ENCODE assay signal across 8 cellular contexts in genomic region chr10:43408710-43409384, GRCh38.
DNase-seq lines count a peak whose midpoint lies in the region; ATAC-seq, FAIRE-seq and TF ChIP-seq lines count a peak whose summit lies in the region.

TSS of gene HNRNPF (minus strand) at chr10:43409186. CDS start at chr10:43387884, 21,302 bp downstream.

- no peak for TF ChIP-seq CTCF in fibroblast of pulmonary artery (IDR thresholded peaks at IDR 0.05; ENCODE audit: low read length, missing control alignments)
- no peak for TF ChIP-seq CTCF in nephron (IDR thresholded peaks at IDR 0.05; ENCODE audit: unreplicated experiment in 3 of 3)

- peak within 1 kb of the TSS; percentile 96 to 99 (median 98) for H3K4me3 Mint-ChIP-seq in nephron

- peak; percentile 81 for ATAC-seq in stimulated activated naive CD8-positive, alpha-beta T cell treated with anti-CD3 and anti-CD28 coated beads, Interleukin-15, Interleukin-2, amounts not matched to agents 100 U/mL and 50 U/mL, for 24 hours

- H3K4me1 Mint-ChIP-seq in nephron, result peaks cover 18% of the 10 kb centered on the region

- TF ChIP-seq POLR2A in H54 (IDR thresholded peaks at IDR 0.05; ENCODE audit: low read depth, low read length), result peak; percentile 71

- H3K27me3 Mint-ChIP-seq in nephron (ENCODE audit: low read depth), result peaks cover 4% of the 10 kb centered on the region

- H3K36me3 Mint-ChIP-seq in nephron (ENCODE audit: low read depth), result peaks cover 4% of the 10 kb centered on the region

- peak within 1 kb of the TSS; percentile 86 for H3K4me3 ChIP-seq in fibroblast of pulmonary artery (replicated peaks; ENCODE audit: low read depth, low read length)

- peak within 1 kb of the TSS; percentile 98 to 99 (median 98) for H3K27ac Mint-ChIP-seq in nephron

- FAIRE-seq in H54 (lab: Jason Lieb, UNC), result no peak

- DNase-seq in ELF-1 (ENCODE audit: low read depth, low spot score), result peak; percentile 99
- peak; percentile 83 for DNase-seq in H54 (ENCODE audit: insufficient read length, low spot score)
- DNase-seq in LoVo (ENCODE audit: low spot score), result peak; percentile 94
- DNase-seq in SHP77 (lab: John Stamatoyannopoulos, UW), result peak; percentile 89 to 94
- DNase-seq in activated effector memory CD4-positive, alpha-beta T cell treated with Interleukin-2 at 50 U/mL for 16 hours, result peak; percentile 92
- DNase-seq in fibroblast of pulmonary artery (ENCODE audit: low read depth), result peak; percentile 97
- peak; percentile 97 for DNase-seq in stimulated activated naive CD8-positive, alpha-beta T cell treated with anti-CD3 and anti-CD28 coated beads, Interleukin-15, Interleukin-2, amounts not matched to agents 100 U/mL and 50 U/mL, for 24 hours

- H3K9me3 Mint-ChIP-seq in nephron, result no peaks in the 10 kb centered on the region

Comparison
In these comparisons a context has a peak if more than half of its experiments do, and no peak if none do; other contexts are left out.
1. Peak in every context shown above with its lines: DNase-seq, ATAC-seq and H3K4me3 ChIP-seq.